ENCODE assay signal across 17 cellular contexts in genomic region chr6:46996860-46997641, GRCh38. TPM values are rescaled to one million over a fixed set of nuclear protein-coding genes. Genes with fewer than 3 reads are reported as not detected.
"Had no signal": no experiment of that assay in that cellular context is flagged by ENCODE, and none has a peak within 500 bp of the region (broad histone marks: within the 10 kb centered on the region; RNA-seq: fewer than 3 reads in every experiment).

No MANE protein-coding gene starts in this region.

- H3K4me1 Mint-ChIP-seq: activated CD4-positive, alpha-beta memory T cell treated with anti-CD3 and anti-CD28 coated beads, Interleukin-2, amount 10 ng/mL, durations not matched to agents 7 days and 5 days; activated naive CD4-positive, alpha-beta T cell treated with anti-CD3 and anti-CD28 coated beads, Interleukin-2, amount 10 ng/mL, durations not matched to agents 7 days and 5 days; memory B cell; nephron progenitor cell had no signal

- H3K36me3 Mint-ChIP-seq: activated naive CD4-positive, alpha-beta T cell treated with anti-CD3 and anti-CD28 coated beads, Interleukin-2, amount 10 ng/mL, durations not matched to agents 7 days and 5 days; memory B cell; type B pancreatic cell had no signal

- H3K4me3 ChIP-seq: prostate gland had no signal

- H3K36me3 ChIP-seq: prostate gland had no signal

- H3K4me1 ChIP-seq: prostate gland had no signal

- ATAC-seq: sciatic nerve had no signal

- H3K27ac Mint-ChIP-seq: activated CD4-positive, alpha-beta memory T cell treated with anti-CD3 and anti-CD28 coated beads, Interleukin-2, amount 10 ng/mL, durations not matched to agents 7 days and 5 days; activated naive CD4-positive, alpha-beta T cell treated with anti-CD3 and anti-CD28 coated beads, Interleukin-2, amount 10 ng/mL, durations not matched to agents 7 days and 5 days; memory B cell; nephron progenitor cell; type B pancreatic cell had no signal

- H3K9me3 Mint-ChIP-seq: activated CD4-positive, alpha-beta memory T cell treated with anti-CD3 and anti-CD28 coated beads, Interleukin-2, amount 10 ng/mL, durations not matched to agents 7 days and 5 days; activated naive CD4-positive, alpha-beta T cell treated with anti-CD3 and anti-CD28 coated beads, Interleukin-2, amount 10 ng/mL, durations not matched to agents 7 days and 5 days; memory B cell; nephron progenitor cell; type B pancreatic cell had no signal

- H3K27ac ChIP-seq: prostate gland had no signal

- H3K27me3 Mint-ChIP-seq: activated CD4-positive, alpha-beta memory T cell treated with anti-CD3 and anti-CD28 coated beads, Interleukin-2, amount 10 ng/mL, durations not matched to agents 7 days and 5 days; activated naive CD4-positive, alpha-beta T cell treated with anti-CD3 and anti-CD28 coated beads, Interleukin-2, amount 10 ng/mL, durations not matched to agents 7 days and 5 days; type B pancreatic cell had no signal

- DNase-seq: activated CD4-positive, alpha-beta memory T cell treated with anti-CD3 and anti-CD28 coated beads, Interleukin-2, amount 10 ng/mL, durations not matched to agents 7 days and 5 days; activated CD4-positive, CD25-positive, alpha-beta regulatory T cell treated with anti-CD3 and anti-CD28 coated beads, Interleukin-2, amount 50 U/mL, for 72 hours; activated naive CD4-positive, alpha-beta T cell treated with anti-CD3 and anti-CD28 coated beads, Interleukin-2, amount 10 ng/mL, durations not matched to agents 7 days and 5 days; central memory CD4-positive, alpha-beta T cell; effector memory CD4-positive, alpha-beta T cell; hippocampal formation; kidney glomerular epithelial cell; nephron progenitor cell; stimulated activated CD4-positive, alpha-beta T cell treated with anti-CD3 and anti-CD28 coated beads, Interleukin-12 subunit alpha, Interleukin-12 subunit beta, amount 100 ng/mL, for 4 hours; stimulated activated CD4-positive, alpha-beta T cell treated with anti-CD3 and anti-CD28 coated beads, Interleukin-2, amount 100 ng/mL, for 48 hours; stimulated activated naive CD4-positive, alpha-beta T cell treated with Interleukin-2 at 50 U/mL for 16 hours had no signal

- H3K9me3 ChIP-seq: prostate gland had no signal

- H3K4me3 Mint-ChIP-seq: activated CD4-positive, alpha-beta memory T cell treated with anti-CD3 and anti-CD28 coated beads, Interleukin-2, amount 10 ng/mL, durations not matched to agents 7 days and 5 days; activated naive CD4-positive, alpha-beta T cell treated with anti-CD3 and anti-CD28 coated beads, Interleukin-2, amount 10 ng/mL, durations not matched to agents 7 days and 5 days; memory B cell; nephron progenitor cell; type B pancreatic cell had no signal

RNA-seq across cellular contexts. Expression of gene ADGRF1, which starts 45.1 kb away (rescaled TPM):
- total RNA-seq: activated CD4-positive, alpha-beta memory T cell treated with anti-CD3 and anti-CD28 coated beads, Interleukin-2, amount 10 ng/mL, durations not matched to agents 7 days and 5 days; omental fat pad; T-helper 2 cell treated with Interferon-gamma antibody and Interleukin-4, amounts not matched to agents 100 ng/mL and 5 ng/mL, for 36 hours had no signal
